In genomic region chr20:41837669-41838224, GRCh38 we compare ENCODE assay signal across 18 cellular contexts.
DNase-seq lines count a peak whose midpoint lies in the region; ATAC-seq, FAIRE-seq and TF ChIP-seq lines count a peak whose summit lies in the region.
"Had no signal": no experiment of that assay in that cellular context is flagged by ENCODE, and none has a peak within 500 bp of the region (broad histone marks: within the 10 kb centered on the region; RNA-seq: fewer than 3 reads in every experiment).

No MANE protein-coding gene starts in this region.

- TF ChIP-seq EP300 in neural cell (conservative IDR thresholded peaks at IDR 0.05; ENCODE audit: poor library complexity, severe bottlenecking), result peak; percentile 53

- H3K9ac ChIP-seq in neural cell (ENCODE audit: low read length), result peak overlapping the region; percentile 40

- ATAC-seq in RWPE2 (ENCODE audit: low read depth) (0 out of 3 replicates have a peak, but pooled peaks have one; percentile 7), GM19463 (IDR thresholded peaks at IDR 0.05; ENCODE audit: unreplicated experiment) (no peak)
- ATAC-seq: Panc1 had no signal

- H3K9me2 ChIP-seq in neural cell (ENCODE audit: insufficient read depth, low read length), result no peaks in the 10 kb centered on the region

- H4K20me1 ChIP-seq in neural cell (ENCODE audit: insufficient read depth), result no peaks in the 10 kb centered on the region

- H3K9me3 ChIP-seq in RWPE2 (ENCODE audit: severe bottlenecking), result no peaks in the 10 kb centered on the region
- H3K9me3 ChIP-seq in neural cell (ENCODE audit: low read length), result no peaks in the 10 kb centered on the region

- no peak overlapping the region for H3K4me3 ChIP-seq in RWPE2 (ENCODE audit: severe bottlenecking)
- H3K4me3 ChIP-seq in neural cell (ENCODE audit: low read length), result peak overlapping the region; percentile 44

- no peaks in the 10 kb centered on the region for H3K4me1 ChIP-seq in RWPE2 (ENCODE audit: insufficient read depth, poor library complexity, severe bottlenecking)

- no peak overlapping the region for H3K27ac ChIP-seq in RWPE2 (ENCODE audit: poor library complexity, severe bottlenecking)
- H3K27ac ChIP-seq in neural cell (ENCODE audit: low read length), result peak overlapping the region; percentile 85

- peak; percentile 40 for FAIRE-seq in HTR-8/SVneo (lab: Jason Lieb, UNC)
- FAIRE-seq: GM12891 had no signal

- TF ChIP-seq CTCF in RWPE2 (IDR thresholded peaks at IDR 0.05; ENCODE audit: poor library complexity, severe bottlenecking), result no peak
- TF ChIP-seq CTCF in neural cell (IDR thresholded peaks at IDR 0.05; ENCODE audit: poor library complexity, severe bottlenecking), result no peak

- no peaks in the 10 kb centered on the region for H3K36me3 ChIP-seq in RWPE2 (ENCODE audit: low read depth)
- no peaks in the 10 kb centered on the region for H3K36me3 ChIP-seq in neural cell (ENCODE audit: insufficient read depth, low read length)

- H3K4me2 ChIP-seq in neural cell (ENCODE audit: low read length), result peak overlapping the region; percentile 56

- H3K79me2 ChIP-seq in neural cell (replicated peaks; ENCODE audit: insufficient read depth, low read length), result no peaks in the 10 kb centered on the region

- no peaks in the 10 kb centered on the region for H3K27me3 ChIP-seq in RWPE2 (ENCODE audit: insufficient read depth, poor library complexity, severe bottlenecking)
- H3K27me3 ChIP-seq in neural cell (ENCODE audit: insufficient read depth, low read depth, low read length), result no peaks in the 10 kb centered on the region

- DNase-seq in HTR-8/SVneo (ENCODE audit: insufficient read length, low spot score) (no peak), NCI-H1417 (lab: John Stamatoyannopoulos, UW) (peak in 2 of 3 experiments; percentile 65 to 88), RWPE2 (ENCODE audit: low spot score) (no peak), NCI-H187 treated with DMSO at 0.1 percent for 48 hours (lab: John Stamatoyannopoulos, UW) (no peak), NCI-H128 (lab: John Stamatoyannopoulos, UW; ENCODE audit: unreplicated experiment) (no peak)
- DNase-seq: CD4-positive, alpha-beta T cell; H7; Kasumi-1; MM.1S; NCI-H1048; NCI-H187; NCI-H2107; NCI-H2227 treated with DMSO at 0.1 percent for 48 hours; NCI-H510A had no signal

- TF ChIP-seq RAD21 in neural cell (conservative IDR thresholded peaks at IDR 0.05), result no peak

- no peak overlapping the region for H2AFZ ChIP-seq in neural cell (ENCODE audit: low read depth, low read length)

- H3F3A ChIP-seq in neural cell (ENCODE audit: insufficient read depth, low read length, poor library complexity, severe bottlenecking), result no peaks in the 10 kb centered on the region

TF ChIP-seq in neural cell, 6 proteins besides CTCF, POLR2A, EP300 and RAD21:
- TF ChIP-seq MXI1 (conservative IDR thresholded peaks at IDR 0.05; ENCODE audit: poor library complexity, severe bottlenecking) (peak; percentile 73), EZH2 (IDR thresholded peaks at IDR 0.05; ENCODE audit: borderline replicate concordance, insufficient read depth, low read length, poor library complexity, severe bottlenecking) (no peak)

Comparison
In these comparisons a context has a peak if more than half of its experiments do, and no peak if none do; other contexts are left out.
1. DNase-seq: peak in NCI-H1417 (2 of 3); none in HTR-8/SVneo (single experiment), RWPE2 (single experiment), NCI-H187 treated with DMSO at 0.1 percent for 48 hours (single experiment) and NCI-H128 (single experiment).